Comparison of ENCODE assay signal across 8 cellular contexts in the genomic region with DNA sequence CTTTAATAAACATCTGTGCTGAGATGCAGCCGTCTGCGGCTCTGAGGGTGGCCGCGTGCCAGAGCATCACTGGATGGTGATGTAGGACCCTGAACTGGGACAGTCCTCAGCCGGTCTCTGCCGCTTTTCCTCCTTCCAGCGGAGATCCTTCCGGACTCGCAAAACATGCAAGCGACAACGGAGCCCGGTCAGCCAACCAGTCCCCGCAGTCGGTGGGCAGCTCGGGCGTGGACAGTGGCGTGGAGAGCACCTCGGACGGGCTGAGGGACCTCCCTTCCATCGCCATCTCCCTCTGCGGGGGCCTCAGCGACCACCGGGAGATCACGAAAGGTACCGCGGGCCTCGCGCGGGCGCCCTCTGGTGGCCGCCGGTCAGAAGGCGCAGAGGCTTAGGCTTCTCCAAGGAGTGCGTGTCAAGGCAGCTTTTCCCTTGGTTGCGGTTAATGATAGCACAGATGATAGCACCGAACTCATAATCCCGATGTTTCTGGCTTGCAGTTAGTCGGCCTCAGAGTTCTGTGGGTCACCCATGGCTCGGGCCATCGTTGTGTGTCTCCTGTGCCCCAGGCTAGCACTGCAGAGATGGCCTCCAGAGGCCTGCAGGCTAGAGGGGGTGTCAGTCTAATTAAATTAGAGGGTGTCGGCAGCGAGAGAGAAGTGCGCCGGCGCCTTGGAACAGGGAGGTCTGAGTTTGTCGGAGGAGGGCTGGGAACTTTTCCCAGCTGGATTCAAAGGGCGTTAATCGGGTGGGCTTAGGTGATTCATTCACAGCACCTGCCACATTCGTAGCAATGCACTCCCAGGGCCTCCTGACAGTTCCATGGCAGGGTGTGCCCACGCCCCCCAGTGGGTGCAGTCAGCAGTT. TPM values are rescaled to one million over a fixed set of nuclear protein-coding genes. Genes with fewer than 3 reads are reported as not detected.
A peak's percentile ranks its signal among the peaks of the same experiment; 100 is the strongest.
DNase-seq lines count a peak whose midpoint lies in the region; ATAC-seq and TF ChIP-seq lines count a peak whose summit lies in the region.

No MANE protein-coding gene starts in this region.

- DNase-seq in CD4-positive, alpha-beta memory T cell: peak in 4 of 5 donors; percentile 33 to 41 (median 41)
- DNase-seq in activated CD4-positive, alpha-beta T cell treated with anti-CD3 and anti-CD28 coated beads, Interleukin-2, amount 50 U/mL, for 1 hour: peak; percentile 44
- peak; percentile 70 for DNase-seq in coronary artery (ENCODE audit: low spot score)
- DNase-seq in left lung: peak in 1 of 2 donors; percentile 86
- peak in 2 of 3 donors; percentile 9 to 41 for DNase-seq in stimulated activated CD4-positive, alpha-beta T cell treated with anti-CD3 and anti-CD28 coated beads, TNF-alpha, amount 100 ng/mL, for 1 hour (ENCODE audit: low read depth in 3 of 3, low spot score in 1 of 3)

- H3K9ac ChIP-seq in HUES48 (ENCODE audit: low read depth, low read length): no peak overlapping the region

- intact Hi-C loops in CD4-positive, alpha-beta memory T cell (cut with micrococcal nuclease): no loop called here
- intact Hi-C loops in left lung (cut with DNase I): loop anchor here in 1 of 2 donors (2.0 kb wide), 1 partner anchor 96 kb away; no protein-coding TSS in a partner anchor

- H3K36me3 ChIP-seq in CD4-positive, alpha-beta memory T cell (ENCODE audit: insufficient read depth, low read length): peaks cover 88% of the 10 kb centered on the region
- H3K36me3 ChIP-seq in HUES48 (ENCODE audit: control insufficient read depth, insufficient read depth, low read length) (peaks cover 31% of the 10 kb centered on the region), left lung (peaks cover 0 to 100% of the 10 kb centered on the region in 2 donors)

- peaks cover 0 to 5% (median under 1%) of the 10 kb centered on the region in 4 donors for H3K4me1 Mint-ChIP-seq in CD4-positive, alpha-beta memory T cell

- CTCF ChIA-PET in CD4-positive, alpha-beta memory T cell (lab: Charles Lee; ENCODE audit: partially characterized antibody): interaction anchor here (0.5 to 13.1 kb wide), 22 partner anchors 8 to 1222 kb away, joined by 3 to 476 read pairs (median 4); partner anchors contain the start of gene LPIN1

- H3K9me3 Mint-ChIP-seq in CD4-positive, alpha-beta memory T cell: no peaks in the 10 kb centered on the region

- no peak overlapping the region for H3K4me3 Mint-ChIP-seq in CD4-positive, alpha-beta memory T cell

- ATAC-seq in left lung (peak; percentile 84), GM19351 (IDR thresholded peaks at IDR 0.05; ENCODE audit: unreplicated experiment) (no peak), HG02884 (IDR thresholded peaks at IDR 0.05; ENCODE audit: unreplicated experiment) (no peak)

- no peaks in the 10 kb centered on the region for H3K27me3 Mint-ChIP-seq in CD4-positive, alpha-beta memory T cell

- H3K27me3 ChIP-seq in CD4-positive, alpha-beta memory T cell (ENCODE audit: insufficient read depth, low read length): no peaks in the 10 kb centered on the region
- no peaks in the 10 kb centered on the region for H3K27me3 ChIP-seq in HUES48 (ENCODE audit: control insufficient read depth, insufficient read depth, low read length)
- no peaks in the 10 kb centered on the region for H3K27me3 ChIP-seq in left lung

- H3K4me3 ChIP-seq in CD4-positive, alpha-beta memory T cell (ENCODE audit: low read length in 2 of 2): no peak overlapping the region
- peak overlapping the region; percentile 50 for H3K4me3 ChIP-seq in HUES48 (ENCODE audit: low read depth, low read length)
- H3K4me3 ChIP-seq in coronary artery: peak overlapping the region; percentile 69
- H3K4me3 ChIP-seq in left lung: no peak overlapping the region

- H3K27ac Mint-ChIP-seq in CD4-positive, alpha-beta memory T cell: no peak overlapping the region

- no peaks in the 10 kb centered on the region for H3K4me1 ChIP-seq in CD4-positive, alpha-beta memory T cell (ENCODE audit: insufficient read depth, low read length)
- H3K4me1 ChIP-seq in HUES48 (ENCODE audit: control insufficient read depth, insufficient read depth, low read length) (peaks cover 3% of the 10 kb centered on the region; the same call in 1 of the 2 replicates), left lung (no peaks in the 10 kb centered on the region)

- H3K27ac ChIP-seq in CD4-positive, alpha-beta memory T cell (ENCODE audit: low read depth, low read length): no peak overlapping the region
- H3K27ac ChIP-seq in HUES48 (ENCODE audit: low read depth, low read length) (no peak overlapping the region), coronary artery (no peak overlapping the region), left lung (no peak overlapping the region)

- H3K36me3 Mint-ChIP-seq in CD4-positive, alpha-beta memory T cell: peaks cover 63 to 87% of the 10 kb centered on the region in 2 donors

- H3K9me3 ChIP-seq in CD4-positive, alpha-beta memory T cell (ENCODE audit: control insufficient read depth in 1 of 2, low read length in 2 of 2): no peaks in the 10 kb centered on the region
- H3K9me3 ChIP-seq in HUES48 (ENCODE audit: control insufficient read depth, insufficient read depth, low read length) (no peaks in the 10 kb centered on the region), left lung (no peaks in the 10 kb centered on the region)

- POLR2A ChIA-PET in CD4-positive, alpha-beta memory T cell (lab: Charles Lee; ENCODE audit: partially characterized antibody): no interaction called here

- TF ChIP-seq CTCF in coronary artery (IDR thresholded peaks at IDR 0.05): peak; percentile 96
- peak; percentile 80 to 92 for TF ChIP-seq CTCF in left lung (IDR thresholded peaks at IDR 0.05)

RNA-seq across cellular contexts. Expression of gene LPIN1, which starts 38.5 kb away (rescaled TPM):
- 10 to 100 TPM; 74.3 to 83.9 TPM for total RNA-seq in CD4-positive, alpha-beta memory T cell
- 10 to 100 TPM; 13.3 to 28.7 TPM for polyA plus RNA-seq in CD4-positive, alpha-beta memory T cell
- 10 to 100 TPM; 33.1 to 47.2 TPM for total RNA-seq in left lung

Comparison
In these comparisons a context has a peak if more than half of its experiments do, and no peak if none do; other contexts are left out.
1. H3K4me3 ChIP-seq: peak in HUES48 (single experiment) and coronary artery (single experiment); none in CD4-positive, alpha-beta memory T cell (0 of 2) and left lung (0 of 2).